1 cellular context compared by ENCODE assay signal in the genomic region with DNA sequence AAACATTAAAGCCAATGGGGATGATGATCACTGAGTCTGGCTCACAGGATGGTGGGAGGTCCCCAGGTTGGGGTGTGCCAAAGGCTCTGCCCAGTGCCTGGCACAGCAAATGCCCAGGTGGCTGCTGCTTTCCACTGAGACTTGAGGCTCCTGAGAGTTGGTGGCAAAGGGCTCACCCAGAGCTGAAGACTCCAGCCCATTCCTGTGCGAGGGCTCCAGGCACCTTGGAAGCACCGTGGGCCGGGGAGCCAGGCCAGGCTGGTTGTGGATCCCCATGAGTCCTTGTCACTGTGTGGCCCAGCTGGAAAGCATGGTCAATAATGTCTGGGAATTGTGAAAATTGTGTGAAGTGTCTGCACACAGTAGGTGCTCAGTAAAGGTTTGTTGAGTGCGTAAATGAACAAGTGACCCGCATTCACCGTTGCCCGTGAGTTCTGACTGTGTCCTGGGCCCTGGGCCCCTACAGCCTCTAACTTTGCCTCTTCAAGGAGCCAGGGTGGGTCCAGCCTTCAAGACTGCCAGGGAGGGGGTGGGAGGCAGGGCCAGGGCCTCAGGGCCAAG.
TF ChIP-seq lines count a peak whose summit lies in the region.

No MANE protein-coding gene starts in this region.

TF ChIP-seq in H1, 55 proteins besides CTCF, POLR2A, EP300 and RAD21:
- TF ChIP-seq FOSL1 (IDR thresholded peaks at IDR 0.05; ENCODE audit: insufficient read depth, low read depth, low read length) (no peak), GABPA (IDR thresholded peaks at IDR 0.05; ENCODE audit: borderline replicate concordance, insufficient read depth, low read length) (no peak), SIX5 (IDR thresholded peaks at IDR 0.05; ENCODE audit: low read depth, low read length) (no peak), BCL11A (IDR thresholded peaks at IDR 0.05; ENCODE audit: low read depth in 2 of 2, low read length in 2 of 2) (no peak), POLR2AphosphoS5 (IDR thresholded peaks at IDR 0.05; ENCODE audit: low read depth, low read length) (no peak), BACH1 (IDR thresholded peaks at IDR 0.05; ENCODE audit: low read length) (no peak), MAFK (IDR thresholded peaks at IDR 0.05; ENCODE audit: low read depth, low read length) (no peak), HDAC2 (IDR thresholded peaks at IDR 0.05; ENCODE audit: borderline replicate concordance in 1 of 2, low read depth in 2 of 2, low read length in 2 of 2) (no peak), KDM5A (IDR thresholded peaks at IDR 0.05; ENCODE audit: low read length) (no peak), TCF12 (IDR thresholded peaks at IDR 0.05; ENCODE audit: low read depth, low read length) (no peak)
- TF ChIP-seq, protein P1, sequence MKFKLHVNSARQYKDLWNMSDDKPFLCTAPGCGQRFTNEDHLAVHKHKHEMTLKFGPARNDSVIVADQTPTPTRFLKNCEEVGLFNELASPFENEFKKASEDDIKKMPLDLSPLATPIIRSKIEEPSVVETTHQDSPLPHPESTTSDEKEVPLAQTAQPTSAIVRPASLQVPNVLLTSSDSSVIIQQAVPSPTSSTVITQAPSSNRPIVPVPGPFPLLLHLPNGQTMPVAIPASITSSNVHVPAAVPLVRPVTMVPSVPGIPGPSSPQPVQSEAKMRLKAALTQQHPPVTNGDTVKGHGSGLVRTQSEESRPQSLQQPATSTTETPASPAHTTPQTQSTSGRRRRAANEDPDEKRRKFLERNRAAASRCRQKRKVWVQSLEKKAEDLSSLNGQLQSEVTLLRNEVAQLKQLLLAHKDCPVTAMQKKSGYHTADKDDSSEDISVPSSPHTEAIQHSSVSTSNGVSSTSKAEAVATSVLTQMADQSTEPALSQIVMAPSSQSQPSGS (IDR thresholded peaks at IDR 0.05; ENCODE audit: low read length), result no peak
TF ChIP-seq in H1: peak in this region for 0.
